Comparison of ENCODE assay signal across 8 cellular contexts in genomic region chr6:13194852-13195251, GRCh38.
DNase-seq lines count a peak whose midpoint lies in the region; ATAC-seq and TF ChIP-seq lines count a peak whose summit lies in the region.

No MANE protein-coding gene starts in this region.

- no peak overlapping the region for H3K27ac ChIP-seq in OCI-LY3 (ENCODE audit: low read length)

- peak; percentile 93 for DNase-seq in COLO829 (ENCODE audit: low spot score)
- peak; percentile 10 for DNase-seq in epithelial cell of proximal tubule (ENCODE audit: low read depth)
- DNase-seq in mesothelial cell of epicardium (ENCODE audit: low spot score in 2 of 2, unreplicated experiment in 2 of 2) = no peak
- no peak for DNase-seq in NCI-H774 (lab: John Stamatoyannopoulos, UW)

- no peak overlapping the region for H3K4me2 ChIP-seq in OCI-LY3 (ENCODE audit: low read length)

- ATAC-seq in GM21390 (IDR thresholded peaks at IDR 0.05; ENCODE audit: unreplicated experiment) (peak; percentile 65), GM19397 (IDR thresholded peaks at IDR 0.05; ENCODE audit: unreplicated experiment) (no peak), HG02884 (IDR thresholded peaks at IDR 0.05; ENCODE audit: unreplicated experiment) (no peak)

- H3K79me2 ChIP-seq in OCI-LY3 (ENCODE audit: low read length) = no peaks in the 10 kb centered on the region

- peaks cover 19% of the 10 kb centered on the region for H3K27me3 ChIP-seq in OCI-LY3 (ENCODE audit: low read depth, low read length)

- H3K4me1 Mint-ChIP-seq in mesothelial cell of epicardium = no peaks in the 10 kb centered on the region

- H3K9me3 Mint-ChIP-seq in mesothelial cell of epicardium = no peaks in the 10 kb centered on the region

- H3K4me1 ChIP-seq in OCI-LY3 (ENCODE audit: low read length) = no peaks in the 10 kb centered on the region

- H3K36me3 ChIP-seq in OCI-LY3 (replicated peaks; ENCODE audit: low read depth, low read length) = no peaks in the 10 kb centered on the region

- no peak overlapping the region for H3K4me3 Mint-ChIP-seq in mesothelial cell of epicardium

- H3K36me3 Mint-ChIP-seq in mesothelial cell of epicardium = no peaks in the 10 kb centered on the region

- no peak overlapping the region for H2AFZ ChIP-seq in OCI-LY3 (ENCODE audit: low read depth, low read length)

- H3K9me3 ChIP-seq in OCI-LY3 (ENCODE audit: insufficient read depth, low read length) = no peaks in the 10 kb centered on the region

- H3K27ac Mint-ChIP-seq in mesothelial cell of epicardium = no peak overlapping the region

- no peak overlapping the region for H3K9ac ChIP-seq in OCI-LY3 (ENCODE audit: low read length)

- peak; percentile 59 for TF ChIP-seq CTCF in OCI-LY3 (IDR thresholded peaks at IDR 0.05; ENCODE audit: low read depth, low read length)
- peak; percentile 81 for TF ChIP-seq CTCF in epithelial cell of proximal tubule (conservative IDR thresholded peaks at IDR 0.05; ENCODE audit: low read depth, low read length)
- peak; percentile 50 for TF ChIP-seq CTCF in mesothelial cell of epicardium (IDR thresholded peaks at IDR 0.05; ENCODE audit: unreplicated experiment)

- H4K20me1 ChIP-seq in OCI-LY3 (ENCODE audit: insufficient read depth, low read length) = no peaks in the 10 kb centered on the region

- no peak overlapping the region for H3K4me3 ChIP-seq in OCI-LY3 (ENCODE audit: low read length)
- no peak overlapping the region for H3K4me3 ChIP-seq in epithelial cell of proximal tubule (ENCODE audit: low read depth, low read length)

- peaks cover 23% of the 10 kb centered on the region for H3K27me3 Mint-ChIP-seq in mesothelial cell of epicardium (ENCODE audit: low read depth)

Comparison
In these comparisons a context has a peak if more than half of its experiments do, and no peak if none do; other contexts are left out.
1. DNase-seq: peak in COLO829 (single experiment) and epithelial cell of proximal tubule (single experiment); none in mesothelial cell of epicardium (0 of 2) and NCI-H774 (single experiment).
2. Peak in every context shown above with its lines, with median percentiles within 50 percentile points of each other: CTCF ChIP-seq.